35 cellular contexts compared by ENCODE assay signal in genomic region chr1:62946516-62946915, GRCh38.
"Had no signal": no experiment of that assay in that cellular context is flagged by ENCODE, and none has a peak within 500 bp of the region (broad histone marks: within the 10 kb centered on the region; RNA-seq: fewer than 3 reads in every experiment).

No MANE protein-coding gene starts in this region.

- DNase-seq: Karpas-422, Kasumi-1, MG63, MM.1S, MV-4-11, NCI-H1048, NCI-H1092, NCI-H1092 treated with DMSO at 0.1 percent for 48 hours, NCI-H1105, NCI-H1105 treated with DMSO at 0.1 percent for 48 hours, NCI-H1417, NCI-H1417 treated with DMSO at 0.1 percent for 48 hours, NCI-H1436, NCI-H1436 treated with DMSO at 0.1 percent for 48 hours, NCI-H146, NCI-H1694, NCI-H1694 treated with DMSO at 0.1 percent for 48 hours, NCI-H187, NCI-H187 treated with DMSO at 0.1 percent for 48 hours, NCI-H1930, NCI-H2029, NCI-H2029 treated with DMSO at 0.1 percent for 48 hours, NCI-H2081, NCI-H2081 treated with DMSO at 0.1 percent for 48 hours, NCI-H2107, NCI-H2171, NCI-H2171 treated with DMSO at 0.1 percent for 48 hours, NCI-H2227 treated with DMSO at 0.1 percent for 48 hours, NCI-H226, NCI-H345, NCI-H446, NCI-H446 treated with DMSO at 0.1 percent for 48 hours, NCI-H510A, NCI-H510A treated with DMSO at 0.1 percent for 48 hours had no signal

- H3K4me3 ChIP-seq: MG63 had no signal

- H3K36me3 ChIP-seq: MG63 had no signal

- H3K27ac ChIP-seq: KMS-11 had no signal

- H3K9me3 ChIP-seq: MG63 had no signal
